2 cellular contexts compared by ENCODE assay signal in the genomic region with DNA sequence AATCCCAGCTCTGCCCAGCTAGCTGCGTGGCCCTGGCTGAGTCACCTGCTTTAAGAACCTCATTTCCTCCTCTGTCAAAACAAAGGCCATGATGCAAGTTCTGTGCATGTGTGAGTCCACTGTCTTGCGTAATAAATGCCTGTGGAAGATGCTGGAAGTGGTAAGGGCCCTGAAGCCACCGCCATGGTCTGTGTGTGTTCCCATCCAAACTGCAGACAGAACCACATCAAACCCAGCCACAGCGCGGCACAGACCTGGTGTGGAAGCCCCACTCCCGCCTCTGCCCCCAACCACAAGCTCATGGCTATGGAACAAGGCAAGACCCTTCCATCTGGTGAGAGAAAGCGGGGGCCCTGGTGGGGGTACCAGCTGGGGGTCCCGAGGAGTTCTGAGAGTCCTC.
TF ChIP-seq lines count a peak whose summit lies in the region.

No MANE protein-coding gene starts in this region.

TF ChIP-seq in IMR-90, 13 proteins besides CTCF, POLR2A, EP300 and RAD21:
- TF ChIP-seq FOS (IDR thresholded peaks at IDR 0.05; ENCODE audit: low read depth, low read length) (peak; percentile 50), CEBPB (IDR thresholded peaks at IDR 0.05; ENCODE audit: low read depth, low read length) (peak; percentile 100), CHD1 (IDR thresholded peaks at IDR 0.05; ENCODE audit: low read depth, low read length) (no peak), RCOR1 (IDR thresholded peaks at IDR 0.05; ENCODE audit: insufficient replicate concordance, low read length) (peak; percentile 26), SMC3 (IDR thresholded peaks at IDR 0.05; ENCODE audit: low read depth, low read length) (no peak), MAZ (IDR thresholded peaks at IDR 0.05; ENCODE audit: borderline replicate concordance, low read depth, low read length) (no peak), RFX5 (IDR thresholded peaks at IDR 0.05; ENCODE audit: low read depth, low read length) (no peak), MXI1 (IDR thresholded peaks at IDR 0.05; ENCODE audit: borderline replicate concordance, low read depth, low read length) (peak; percentile 42; the same call in 1 of the 2 replicates), BHLHE40 (IDR thresholded peaks at IDR 0.05; ENCODE audit: low read depth, low read length) (peak; percentile 76), MAFK (IDR thresholded peaks at IDR 0.05; ENCODE audit: low read depth, low read length) (no peak)
- TF ChIP-seq, protein P1, sequence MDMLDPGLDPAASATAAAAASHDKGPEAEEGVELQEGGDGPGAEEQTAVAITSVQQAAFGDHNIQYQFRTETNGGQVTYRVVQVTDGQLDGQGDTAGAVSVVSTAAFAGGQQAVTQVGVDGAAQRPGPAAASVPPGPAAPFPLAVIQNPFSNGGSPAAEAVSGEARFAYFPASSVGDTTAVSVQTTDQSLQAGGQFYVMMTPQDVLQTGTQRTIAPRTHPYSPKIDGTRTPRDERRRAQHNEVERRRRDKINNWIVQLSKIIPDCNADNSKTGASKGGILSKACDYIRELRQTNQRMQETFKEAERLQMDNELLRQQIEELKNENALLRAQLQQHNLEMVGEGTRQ (IDR thresholded peaks at IDR 0.05; ENCODE audit: low read depth, low read length): peak; percentile 21; the same call in 1 of the 2 replicates

TF ChIP-seq in HepG2, 621 proteins besides CTCF, POLR2A, EP300 and RAD21 (continues in another document):
- TF ChIP-seq, protein P2, sequence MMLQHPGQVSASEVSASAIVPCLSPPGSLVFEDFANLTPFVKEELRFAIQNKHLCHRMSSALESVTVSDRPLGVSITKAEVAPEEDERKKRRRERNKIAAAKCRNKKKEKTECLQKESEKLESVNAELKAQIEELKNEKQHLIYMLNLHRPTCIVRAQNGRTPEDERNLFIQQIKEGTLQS (CRISPR knock-in tag; IDR thresholded peaks at IDR 0.05): peak; percentile 87
- TF ChIP-seq MTA1 (CRISPR knock-in tag; IDR thresholded peaks at IDR 0.05; ENCODE audit: borderline replicate concordance): no peak
- no peak for TF ChIP-seq ZNF550 (CRISPR knock-in tag; IDR thresholded peaks at IDR 0.05; ENCODE audit: borderline replicate concordance)
- TF ChIP-seq HDAC2 (CRISPR knock-in tag; IDR thresholded peaks at IDR 0.05): peak; percentile 51; the same call in 1 of the 2 replicates
- TF ChIP-seq, protein P3, sequence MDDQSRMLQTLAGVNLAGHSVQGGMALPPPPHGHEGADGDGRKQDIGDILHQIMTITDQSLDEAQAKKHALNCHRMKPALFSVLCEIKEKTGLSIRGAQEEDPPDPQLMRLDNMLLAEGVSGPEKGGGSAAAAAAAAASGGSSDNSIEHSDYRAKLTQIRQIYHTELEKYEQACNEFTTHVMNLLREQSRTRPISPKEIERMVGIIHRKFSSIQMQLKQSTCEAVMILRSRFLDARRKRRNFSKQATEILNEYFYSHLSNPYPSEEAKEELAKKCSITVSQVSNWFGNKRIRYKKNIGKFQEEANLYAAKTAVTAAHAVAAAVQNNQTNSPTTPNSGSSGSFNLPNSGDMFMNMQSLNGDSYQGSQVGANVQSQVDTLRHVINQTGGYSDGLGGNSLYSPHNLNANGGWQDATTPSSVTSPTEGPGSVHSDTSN (CRISPR knock-in tag; IDR thresholded peaks at IDR 0.05; ENCODE audit: borderline replicate concordance): no peak
- TF ChIP-seq, protein P4, sequence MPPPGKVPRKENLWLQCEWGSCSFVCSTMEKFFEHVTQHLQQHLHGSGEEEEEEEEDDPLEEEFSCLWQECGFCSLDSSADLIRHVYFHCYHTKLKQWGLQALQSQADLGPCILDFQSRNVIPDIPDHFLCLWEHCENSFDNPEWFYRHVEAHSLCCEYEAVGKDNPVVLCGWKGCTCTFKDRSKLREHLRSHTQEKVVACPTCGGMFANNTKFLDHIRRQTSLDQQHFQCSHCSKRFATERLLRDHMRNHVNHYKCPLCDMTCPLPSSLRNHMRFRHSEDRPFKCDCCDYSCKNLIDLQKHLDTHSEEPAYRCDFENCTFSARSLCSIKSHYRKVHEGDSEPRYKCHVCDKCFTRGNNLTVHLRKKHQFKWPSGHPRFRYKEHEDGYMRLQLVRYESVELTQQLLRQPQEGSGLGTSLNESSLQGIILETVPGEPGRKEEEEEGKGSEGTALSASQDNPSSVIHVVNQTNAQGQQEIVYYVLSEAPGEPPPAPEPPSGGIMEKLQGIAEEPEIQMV (CRISPR knock-in tag; IDR thresholded peaks at IDR 0.05; ENCODE audit: low read depth): no peak
- TF ChIP-seq GABPA (IDR thresholded peaks at IDR 0.05; ENCODE audit: low read depth, low read length): no peak
- TF ChIP-seq GABPA (CRISPR knock-in tag; IDR thresholded peaks at IDR 0.05; ENCODE audit: low read depth): peak; percentile 29; the same call in 1 of the 2 replicates
- TF ChIP-seq, protein P5, sequence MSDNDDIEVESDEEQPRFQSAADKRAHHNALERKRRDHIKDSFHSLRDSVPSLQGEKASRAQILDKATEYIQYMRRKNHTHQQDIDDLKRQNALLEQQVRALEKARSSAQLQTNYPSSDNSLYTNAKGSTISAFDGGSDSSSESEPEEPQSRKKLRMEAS (IDR thresholded peaks at IDR 0.05): peak; percentile 51; the same call in 1 of the 2 replicates
- no peak for TF ChIP-seq MAZ (IDR thresholded peaks at IDR 0.05; ENCODE audit: borderline replicate concordance, low read depth, low read length)
- TF ChIP-seq MAZ (CRISPR knock-in tag; IDR thresholded peaks at IDR 0.05; ENCODE audit: low read depth): 0 out of 2 replicates have a peak, but pooled peaks have one; percentile 43
- no peak for TF ChIP-seq ZNF501 (CRISPR knock-in tag; IDR thresholded peaks at IDR 0.05)
- TF ChIP-seq, protein P6, sequence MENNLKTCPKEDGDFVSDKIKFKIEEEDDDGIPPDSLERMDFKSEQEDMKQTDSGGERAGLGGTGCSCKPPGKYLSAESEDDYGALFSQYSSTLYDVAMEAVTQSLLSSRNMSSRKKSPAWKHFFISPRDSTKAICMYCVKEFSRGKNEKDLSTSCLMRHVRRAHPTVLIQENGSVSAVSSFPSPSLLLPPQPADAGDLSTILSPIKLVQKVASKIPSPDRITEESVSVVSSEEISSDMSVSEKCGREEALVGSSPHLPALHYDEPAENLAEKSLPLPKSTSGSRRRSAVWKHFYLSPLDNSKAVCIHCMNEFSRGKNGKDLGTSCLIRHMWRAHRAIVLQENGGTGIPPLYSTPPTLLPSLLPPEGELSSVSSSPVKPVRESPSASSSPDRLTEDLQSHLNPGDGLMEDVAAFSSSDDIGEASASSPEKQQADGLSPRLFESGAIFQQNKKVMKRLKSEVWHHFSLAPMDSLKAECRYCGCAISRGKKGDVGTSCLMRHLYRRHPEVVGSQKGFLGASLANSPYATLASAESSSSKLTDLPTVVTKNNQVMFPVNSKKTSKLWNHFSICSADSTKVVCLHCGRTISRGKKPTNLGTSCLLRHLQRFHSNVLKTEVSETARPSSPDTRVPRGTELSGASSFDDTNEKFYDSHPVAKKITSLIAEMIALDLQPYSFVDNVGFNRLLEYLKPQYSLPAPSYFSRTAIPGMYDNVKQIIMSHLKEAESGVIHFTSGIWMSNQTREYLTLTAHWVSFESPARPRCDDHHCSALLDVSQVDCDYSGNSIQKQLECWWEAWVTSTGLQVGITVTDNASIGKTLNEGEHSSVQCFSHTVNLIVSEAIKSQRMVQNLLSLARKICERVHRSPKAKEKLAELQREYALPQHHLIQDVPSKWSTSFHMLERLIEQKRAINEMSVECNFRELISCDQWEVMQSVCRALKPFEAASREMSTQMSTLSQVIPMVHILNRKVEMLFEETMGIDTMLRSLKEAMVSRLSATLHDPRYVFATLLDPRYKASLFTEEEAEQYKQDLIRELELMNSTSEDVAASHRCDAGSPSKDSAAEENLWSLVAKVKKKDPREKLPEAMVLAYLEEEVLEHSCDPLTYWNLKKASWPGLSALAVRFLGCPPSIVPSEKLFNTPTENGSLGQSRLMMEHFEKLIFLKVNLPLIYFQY (CRISPR knock-in tag; IDR thresholded peaks at IDR 0.05; ENCODE audit: borderline replicate concordance): no peak
- TF ChIP-seq ZNF788 (CRISPR knock-in tag; IDR thresholded peaks at IDR 0.05; ENCODE audit: borderline replicate concordance): 0 out of 2 replicates have a peak, but pooled peaks have one; percentile 48
- peak; percentile 94 for TF ChIP-seq TGIF2 (CRISPR knock-in tag; IDR thresholded peaks at IDR 0.05)
- TF ChIP-seq, protein P7, sequence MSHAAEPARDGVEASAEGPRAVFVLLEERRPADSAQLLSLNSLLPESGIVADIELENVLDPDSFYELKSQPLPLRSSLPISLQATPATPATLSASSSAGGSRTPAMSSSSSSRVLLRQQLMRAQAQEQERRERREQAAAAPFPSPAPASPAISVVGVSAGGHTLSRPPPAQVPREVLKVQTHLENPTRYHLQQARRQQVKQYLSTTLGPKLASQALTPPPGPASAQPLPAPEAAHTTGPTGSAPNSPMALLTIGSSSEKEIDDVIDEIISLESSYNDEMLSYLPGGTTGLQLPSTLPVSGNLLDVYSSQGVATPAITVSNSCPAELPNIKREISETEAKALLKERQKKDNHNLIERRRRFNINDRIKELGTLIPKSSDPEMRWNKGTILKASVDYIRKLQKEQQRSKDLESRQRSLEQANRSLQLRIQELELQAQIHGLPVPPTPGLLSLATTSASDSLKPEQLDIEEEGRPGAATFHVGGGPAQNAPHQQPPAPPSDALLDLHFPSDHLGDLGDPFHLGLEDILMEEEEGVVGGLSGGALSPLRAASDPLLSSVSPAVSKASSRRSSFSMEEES (CRISPR knock-in tag; IDR thresholded peaks at IDR 0.05): peak; percentile 55; the same call in 1 of the 2 replicates
- TF ChIP-seq, protein P8, sequence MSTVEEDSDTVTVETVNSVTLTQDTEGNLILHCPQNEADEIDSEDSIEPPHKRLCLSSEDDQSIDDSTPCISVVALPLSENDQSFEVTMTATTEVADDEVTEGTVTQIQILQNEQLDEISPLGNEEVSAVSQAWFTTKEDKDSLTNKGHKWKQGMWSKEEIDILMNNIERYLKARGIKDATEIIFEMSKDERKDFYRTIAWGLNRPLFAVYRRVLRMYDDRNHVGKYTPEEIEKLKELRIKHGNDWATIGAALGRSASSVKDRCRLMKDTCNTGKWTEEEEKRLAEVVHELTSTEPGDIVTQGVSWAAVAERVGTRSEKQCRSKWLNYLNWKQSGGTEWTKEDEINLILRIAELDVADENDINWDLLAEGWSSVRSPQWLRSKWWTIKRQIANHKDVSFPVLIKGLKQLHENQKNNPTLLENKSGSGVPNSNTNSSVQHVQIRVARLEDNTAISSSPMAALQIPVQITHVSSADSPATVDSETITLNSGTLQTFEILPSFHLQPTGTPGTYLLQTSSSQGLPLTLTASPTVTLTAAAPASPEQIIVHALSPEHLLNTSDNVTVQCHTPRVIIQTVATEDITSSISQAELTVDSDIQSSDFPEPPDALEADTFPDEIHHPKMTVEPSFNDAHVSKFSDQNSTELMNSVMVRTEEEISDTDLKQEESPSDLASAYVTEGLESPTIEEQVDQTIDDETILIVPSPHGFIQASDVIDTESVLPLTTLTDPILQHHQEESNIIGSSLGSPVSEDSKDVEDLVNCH (CRISPR knock-in tag; IDR thresholded peaks at IDR 0.05): no peak
- TF ChIP-seq FOSL2 (CRISPR knock-in tag; IDR thresholded peaks at IDR 0.05): peak; percentile 96
- peak; percentile 73; the same call in 1 of the 2 replicates for TF ChIP-seq SOX5 (CRISPR knock-in tag; IDR thresholded peaks at IDR 0.05; ENCODE audit: borderline replicate concordance)
- no peak for TF ChIP-seq MIER2 (CRISPR knock-in tag; IDR thresholded peaks at IDR 0.05)
- peak; percentile 33; the same call in 1 of the 2 replicates for TF ChIP-seq RXRB (CRISPR knock-in tag; IDR thresholded peaks at IDR 0.05; ENCODE audit: borderline replicate concordance)
- peak; percentile 71; the same call in 1 of the 2 replicates for TF ChIP-seq GABPB1 (CRISPR knock-in tag; IDR thresholded peaks at IDR 0.05)
- peak; percentile 30; the same call in 1 of the 2 replicates for TF ChIP-seq SMC3 (IDR thresholded peaks at IDR 0.05; ENCODE audit: low read length)
- peak; percentile 90 for TF ChIP-seq ELF3 (CRISPR knock-in tag; IDR thresholded peaks at IDR 0.05)
- TF ChIP-seq ZSCAN25 (CRISPR knock-in tag; IDR thresholded peaks at IDR 0.05): no peak
- peak; percentile 43; the same call in 1 of the 2 replicates for TF ChIP-seq ZNF331 (CRISPR knock-in tag; IDR thresholded peaks at IDR 0.05)
- TF ChIP-seq ZNF644 (CRISPR knock-in tag; IDR thresholded peaks at IDR 0.05; ENCODE audit: low read depth): 0 out of 2 replicates have a peak, but pooled peaks have one; percentile 51
- TF ChIP-seq, protein P9, sequence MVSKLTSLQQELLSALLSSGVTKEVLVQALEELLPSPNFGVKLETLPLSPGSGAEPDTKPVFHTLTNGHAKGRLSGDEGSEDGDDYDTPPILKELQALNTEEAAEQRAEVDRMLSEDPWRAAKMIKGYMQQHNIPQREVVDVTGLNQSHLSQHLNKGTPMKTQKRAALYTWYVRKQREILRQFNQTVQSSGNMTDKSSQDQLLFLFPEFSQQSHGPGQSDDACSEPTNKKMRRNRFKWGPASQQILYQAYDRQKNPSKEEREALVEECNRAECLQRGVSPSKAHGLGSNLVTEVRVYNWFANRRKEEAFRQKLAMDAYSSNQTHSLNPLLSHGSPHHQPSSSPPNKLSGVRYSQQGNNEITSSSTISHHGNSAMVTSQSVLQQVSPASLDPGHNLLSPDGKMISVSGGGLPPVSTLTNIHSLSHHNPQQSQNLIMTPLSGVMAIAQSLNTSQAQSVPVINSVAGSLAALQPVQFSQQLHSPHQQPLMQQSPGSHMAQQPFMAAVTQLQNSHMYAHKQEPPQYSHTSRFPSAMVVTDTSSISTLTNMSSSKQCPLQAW (CRISPR knock-in tag; IDR thresholded peaks at IDR 0.05): no peak
- peak; percentile 73 for TF ChIP-seq BHLHE40 (IDR thresholded peaks at IDR 0.05; ENCODE audit: low read length)
- no peak for TF ChIP-seq PHB2 (IDR thresholded peaks at IDR 0.05; ENCODE audit: partially characterized antibody)
- TF ChIP-seq SOX13 (IDR thresholded peaks at IDR 0.05): no peak
- TF ChIP-seq SOX13 (CRISPR knock-in tag; conservative IDR thresholded peaks at IDR 0.05 in 1 of 2, IDR thresholded peaks at IDR 0.05 in 1 of 2): peak in 1 of 2 experiments; percentile 76; a peak in 2 of 4 replicates
- TF ChIP-seq ZFAT (CRISPR knock-in tag; conservative IDR thresholded peaks at IDR 0.05): no peak
- TF ChIP-seq ZMYM3 (CRISPR knock-in tag; IDR thresholded peaks at IDR 0.05): peak; percentile 76
- TF ChIP-seq KDM4B (CRISPR knock-in tag; IDR thresholded peaks at IDR 0.05): 0 out of 2 replicates have a peak, but pooled peaks have one; percentile 64
- TF ChIP-seq, protein P10, sequence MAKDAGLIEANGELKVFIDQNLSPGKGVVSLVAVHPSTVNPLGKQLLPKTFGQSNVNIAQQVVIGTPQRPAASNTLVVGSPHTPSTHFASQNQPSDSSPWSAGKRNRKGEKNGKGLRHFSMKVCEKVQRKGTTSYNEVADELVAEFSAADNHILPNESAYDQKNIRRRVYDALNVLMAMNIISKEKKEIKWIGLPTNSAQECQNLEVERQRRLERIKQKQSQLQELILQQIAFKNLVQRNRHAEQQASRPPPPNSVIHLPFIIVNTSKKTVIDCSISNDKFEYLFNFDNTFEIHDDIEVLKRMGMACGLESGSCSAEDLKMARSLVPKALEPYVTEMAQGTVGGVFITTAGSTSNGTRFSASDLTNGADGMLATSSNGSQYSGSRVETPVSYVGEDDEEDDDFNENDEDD (CRISPR knock-in tag; IDR thresholded peaks at IDR 0.05; ENCODE audit: borderline replicate concordance): no peak
- TF ChIP-seq, protein P11, sequence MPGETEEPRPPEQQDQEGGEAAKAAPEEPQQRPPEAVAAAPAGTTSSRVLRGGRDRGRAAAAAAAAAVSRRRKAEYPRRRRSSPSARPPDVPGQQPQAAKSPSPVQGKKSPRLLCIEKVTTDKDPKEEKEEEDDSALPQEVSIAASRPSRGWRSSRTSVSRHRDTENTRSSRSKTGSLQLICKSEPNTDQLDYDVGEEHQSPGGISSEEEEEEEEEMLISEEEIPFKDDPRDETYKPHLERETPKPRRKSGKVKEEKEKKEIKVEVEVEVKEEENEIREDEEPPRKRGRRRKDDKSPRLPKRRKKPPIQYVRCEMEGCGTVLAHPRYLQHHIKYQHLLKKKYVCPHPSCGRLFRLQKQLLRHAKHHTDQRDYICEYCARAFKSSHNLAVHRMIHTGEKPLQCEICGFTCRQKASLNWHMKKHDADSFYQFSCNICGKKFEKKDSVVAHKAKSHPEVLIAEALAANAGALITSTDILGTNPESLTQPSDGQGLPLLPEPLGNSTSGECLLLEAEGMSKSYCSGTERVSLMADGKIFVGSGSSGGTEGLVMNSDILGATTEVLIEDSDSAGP (CRISPR knock-in tag; IDR thresholded peaks at IDR 0.05; ENCODE audit: borderline replicate concordance): peak; percentile 42; the same call in 1 of the 2 replicates
